Comparison of ENCODE assay signal across 8 cellular contexts in the genomic region with DNA sequence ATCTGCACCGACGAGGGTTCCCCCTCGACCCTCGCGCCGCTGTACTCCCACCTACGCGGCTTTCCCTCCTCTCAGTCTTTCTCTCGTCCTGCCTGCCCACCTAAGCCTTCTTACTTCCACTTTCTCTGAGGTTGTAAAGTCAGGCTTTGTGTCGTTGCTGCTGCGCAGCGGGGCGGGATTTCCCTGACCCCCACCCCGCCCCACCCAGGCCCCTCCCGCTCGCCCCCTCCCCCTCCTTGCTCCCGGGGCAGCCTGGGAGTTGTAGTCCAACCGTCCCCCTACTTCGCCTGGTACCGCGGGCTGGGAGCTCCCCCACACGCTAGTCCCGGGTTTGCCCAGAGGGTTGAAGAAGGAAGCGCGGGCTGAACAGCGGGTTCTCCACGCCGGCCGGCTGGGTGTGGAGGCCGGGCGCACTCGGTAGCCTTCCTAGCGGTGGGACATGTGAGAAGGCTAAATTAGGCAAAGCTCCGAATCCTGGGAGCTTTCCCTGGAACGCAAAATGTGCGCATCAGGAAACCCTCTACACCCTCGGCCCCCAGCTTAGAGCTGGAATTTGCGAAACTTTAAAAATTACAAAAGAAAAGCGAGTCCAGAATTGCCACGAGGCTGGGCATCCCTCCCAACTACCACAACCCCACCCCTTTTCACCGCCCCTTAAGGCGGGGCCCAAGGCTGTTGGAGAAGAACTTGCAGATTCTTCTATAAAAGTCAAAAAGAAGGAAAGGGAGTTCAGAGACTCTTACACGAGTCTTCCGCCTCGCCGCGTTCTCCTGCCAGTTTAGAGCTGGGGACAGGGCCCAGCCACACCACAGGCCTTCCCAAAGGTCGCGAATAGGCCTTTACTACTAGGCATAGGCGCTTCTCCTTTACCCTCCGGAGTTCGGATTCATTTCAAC. TPM values are rescaled to one million over a fixed set of nuclear protein-coding genes. Genes with fewer than 3 reads are reported as not detected.
A peak's percentile ranks its signal among the peaks of the same experiment; 100 is the strongest.
DNase-seq lines count a peak whose midpoint lies in the region; ATAC-seq and TF ChIP-seq lines count a peak whose summit lies in the region.

A gene (minus strand): TSS at position 153 of the 896 bp plus-strand sequence. CDS start 1,011 bp downstream, outside the sequence.

- peak; percentile 58 for TF ChIP-seq POLR2A in gastroesophageal sphincter (IDR thresholded peaks at IDR 0.05)

- H3K9me3 ChIP-seq in HUES6 (ENCODE audit: control insufficient read depth, insufficient read depth, low read depth, low read length) = no peaks in the 10 kb centered on the region
- H3K9me3 ChIP-seq in gastroesophageal sphincter = no peaks in the 10 kb centered on the region

- WGBS in gastroesophageal sphincter (ENCODE audit: low coverage in 1 of 2), 2 donors = 0 to 31% methylated on average over 1 to 20 of the region's 52 CpGs

- H3K36me3 ChIP-seq in HUES6 (ENCODE audit: control insufficient read depth, insufficient read depth, low read length) = no peaks in the 10 kb centered on the region
- H3K36me3 ChIP-seq in gastroesophageal sphincter = no peaks in the 10 kb centered on the region

- H3K4me1 ChIP-seq in HUES6 (ENCODE audit: control insufficient read depth, insufficient read depth, low read length) = peaks cover 36% of the 10 kb centered on the region
- peaks cover 0 to 7% (median 0%) of the 10 kb centered on the region in 3 donors for H3K4me1 ChIP-seq in gastroesophageal sphincter

- H3K4me3 ChIP-seq in HUES6 (ENCODE audit: low read depth, low read length) (peak within 1 kb of the TSS; percentile 87), gastroesophageal sphincter (peak within 1 kb of the TSS; percentile 82 to 95)

- peak within 1 kb of the TSS; percentile 90 for H3K9ac ChIP-seq in HUES6 (ENCODE audit: low read length)

- DNase-seq in DMS153 treated with DMSO at 0.1 percent for 48 hours (lab: John Stamatoyannopoulos, UW; ENCODE audit: unreplicated experiment) = peak; percentile 83
- peak; percentile 39 for DNase-seq in SIG-M5 (lab: John Stamatoyannopoulos, UW)
- peak; percentile 15 to 75 (median 52) for DNase-seq in activated naive CD4-positive, alpha-beta T cell (lab: John Stamatoyannopoulos, UW)
- DNase-seq in nucleus accumbens (lab: John Stamatoyannopoulos, UW) = peak; percentile 15 to 86 (median 70)
- peak; percentile 55 for DNase-seq in superior temporal gyrus (ENCODE audit: extremely low spot score)

- TF ChIP-seq EP300 in gastroesophageal sphincter (IDR thresholded peaks at IDR 0.05) = no peak

- ATAC-seq in GM21423 (IDR thresholded peaks at IDR 0.05; ENCODE audit: unreplicated experiment) (peak; percentile 74), gastroesophageal sphincter (peak; percentile 90)

- H3K27ac ChIP-seq in HUES6 (ENCODE audit: low read depth, low read length) = peak within 1 kb of the TSS; percentile 82
- H3K27ac ChIP-seq in gastroesophageal sphincter = peak within 1 kb of the TSS; percentile 97 to 99 (median 98)

- no peaks in the 10 kb centered on the region for H3K27me3 ChIP-seq in HUES6 (ENCODE audit: control insufficient read depth, insufficient read depth, low read length)
- no peaks in the 10 kb centered on the region for H3K27me3 ChIP-seq in gastroesophageal sphincter

- TF ChIP-seq CTCF in gastroesophageal sphincter (IDR thresholded peaks at IDR 0.05) = peak in 2 of 4 experiments; percentile 4 to 35

RNA-seq across cellular contexts. Expression of the gene that starts here (rescaled TPM):
- total RNA-seq in gastroesophageal sphincter = 10 to 100 TPM; 20.4 to 33.3 (median 27.3) TPM

Comparison
In these comparisons a context has a peak if more than half of its experiments do, and no peak if none do; other contexts are left out.
1. Peak in every context shown above with its lines: DNase-seq, ATAC-seq, H3K4me3 ChIP-seq and H3K27ac ChIP-seq.